ENCODE assay signal across 8 cellular contexts in the genomic region with DNA sequence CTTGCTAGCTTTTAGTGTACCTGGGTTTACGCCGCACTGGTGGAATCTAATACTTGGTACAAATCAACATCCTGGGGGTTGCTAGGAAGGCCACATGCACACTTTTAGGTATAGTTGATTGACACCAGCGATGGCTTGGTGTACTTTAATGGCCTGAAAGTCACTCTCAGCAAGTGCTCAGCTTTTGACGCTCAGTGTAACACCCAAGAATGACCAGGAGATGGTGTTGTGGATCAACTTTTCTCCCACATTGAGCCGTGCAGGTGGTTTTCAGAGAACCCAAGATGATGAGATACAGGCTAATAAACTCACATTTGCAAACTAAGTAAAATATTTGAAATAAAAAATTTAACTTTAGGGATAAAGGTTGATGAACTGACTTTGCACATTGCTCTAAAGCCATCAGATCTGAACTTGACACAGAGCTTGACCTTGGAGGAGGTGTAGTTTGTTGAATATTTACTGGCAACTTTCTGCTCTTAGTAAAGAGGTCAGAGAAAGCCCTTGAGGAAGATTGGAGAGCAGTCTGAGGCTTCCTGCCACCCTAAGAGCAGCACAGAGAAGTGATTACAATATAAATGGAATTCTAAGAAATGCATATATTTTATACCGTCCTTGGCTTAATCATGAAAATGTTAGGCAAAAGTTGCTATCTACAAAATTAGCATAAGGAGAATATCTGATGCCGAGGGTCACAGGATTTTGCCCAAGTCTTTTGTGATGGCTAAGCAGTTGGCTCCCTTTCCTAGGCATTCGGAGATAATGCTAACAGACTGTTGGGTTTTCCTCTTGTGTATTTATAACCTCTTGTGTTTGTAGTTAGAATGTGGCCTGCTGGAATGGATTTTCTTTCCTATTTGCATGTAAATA.
DNase-seq lines count a peak whose midpoint lies in the region; ATAC-seq and TF ChIP-seq lines count a peak whose summit lies in the region.

No MANE protein-coding gene starts in this region.

- H3K36me3 ChIP-seq in PC-3 (ENCODE audit: low read depth, low read length) (no peaks in the 10 kb centered on the region), thyroid gland (no peaks in the 10 kb centered on the region)

- BruUV-seq in PC-3 (replicated peaks; lab: Mats Ljungman, UMichigan) = no TSS peak

- TF ChIP-seq CTCF in PC-3 (conservative IDR thresholded peaks at IDR 0.05; ENCODE audit: low read depth, low read length) (peak; percentile 84), thyroid gland (IDR thresholded peaks at IDR 0.05) (peak; percentile 27 to 75 (median 68))

- no peak for TF ChIP-seq POLR2A in thyroid gland (IDR thresholded peaks at IDR 0.05)

- POLR2A ChIA-PET in PC-3 (lab: Charles Lee; ENCODE audit: unreplicated experiment) = interaction anchor here (0.7 kb wide), 1 partner anchor 540 kb away, joined by 4 read pairs; no protein-coding TSS in a partner anchor

- H3F3A ChIP-seq in PC-3 (ENCODE audit: low read length, unreplicated experiment) = no peaks in the 10 kb centered on the region

- no peaks in the 10 kb centered on the region for H3K79me2 ChIP-seq in PC-3 (ENCODE audit: low read length)

- intact Hi-C loops in PC-3 (cut with micrococcal nuclease) = loop anchor here (1.0 to 10.0 kb wide), 6 partner anchors 109 to 1048 kb away; partner anchors contain the start of gene THBS1
- intact Hi-C loops in thyroid gland (cut with DNase I) = no loop called here

- no peak overlapping the region for H3K4me3 ChIP-seq in PC-3 (ENCODE audit: low read length)
- H3K4me3 ChIP-seq in thyroid gland (replicated peaks in 1 of 3) = no peak overlapping the region

- 50 to 55% methylated on average over 8 of the region's 8 CpGs for WGBS in thyroid gland, 2 donors

- ATAC-seq in GM19351 (IDR thresholded peaks at IDR 0.05; ENCODE audit: unreplicated experiment) = peak; percentile 96
- ATAC-seq in HG03378 (IDR thresholded peaks at IDR 0.05; ENCODE audit: unreplicated experiment) = peak; percentile 78
- ATAC-seq in PC-3 = peak; percentile 97

- H3K27ac ChIP-seq in PC-3 (ENCODE audit: low read length) (no peak overlapping the region), thyroid gland (no peak overlapping the region)

- no peaks in the 10 kb centered on the region for H3K9me3 ChIP-seq in PC-3 (ENCODE audit: low read length)
- H3K9me3 ChIP-seq in thyroid gland = no peaks in the 10 kb centered on the region

- H3K4me1 ChIP-seq in PC-3 (ENCODE audit: insufficient read depth, low read length) = no peaks in the 10 kb centered on the region
- H3K4me1 ChIP-seq in thyroid gland = no peaks in the 10 kb centered on the region

- H4K20me1 ChIP-seq in PC-3 (ENCODE audit: low read length) = no peaks in the 10 kb centered on the region

- no peaks in the 10 kb centered on the region for H3K27me3 ChIP-seq in PC-3 (ENCODE audit: low read length)
- H3K27me3 ChIP-seq in thyroid gland = no peaks in the 10 kb centered on the region

- no peak overlapping the region for H3K9ac ChIP-seq in PC-3 (ENCODE audit: low read length)

- H2AFZ ChIP-seq in PC-3 (ENCODE audit: low read length) = no peak overlapping the region

- no peak overlapping the region for H3K4me2 ChIP-seq in PC-3 (ENCODE audit: low read length)

- CTCF ChIA-PET in PC-3 (lab: Charles Lee) = interaction anchor here (0.5 to 1.0 kb wide), 3 partner anchors 8 to 796 kb away, joined by 3 to 5 read pairs (median 3); no protein-coding TSS in a partner anchor

- H3K9me2 ChIP-seq in PC-3 (replicated peaks; ENCODE audit: low read length) = no peaks in the 10 kb centered on the region

- DNase-seq in NCI-H446 (lab: John Stamatoyannopoulos, UW) (peak; percentile 24 to 60), NCI-H446 treated with DMSO at 0.1 percent for 48 hours (lab: John Stamatoyannopoulos, UW) (no peak), PC-3 (peak; percentile 77), kidney glomerular epithelial cell (lab: John Stamatoyannopoulos, UW) (peak; percentile 60), thyroid gland (peak; percentile 10 to 18)
- DNase-seq in central memory CD4-positive, alpha-beta T cell = peak; percentile 36
